Comparison of ENCODE assay signal across 13 cellular contexts in genomic region chr21:45460611-45461368, GRCh38. TPM values are rescaled to one million over a fixed set of nuclear protein-coding genes. Genes with fewer than 3 reads are reported as not detected.
DNase-seq lines count a peak whose midpoint lies in the region; ATAC-seq, FAIRE-seq and TF ChIP-seq lines count a peak whose summit lies in the region.
"Had no signal": no experiment of that assay in that cellular context is flagged by ENCODE, and none has a peak within 500 bp of the region (broad histone marks: within the 10 kb centered on the region; RNA-seq: fewer than 3 reads in every experiment).

No MANE protein-coding gene starts in this region.

- H4K20me1 ChIP-seq in K562 (replicated peaks; ENCODE audit: control insufficient read depth, insufficient read depth, low read length) (peaks cover 48% of the 10 kb centered on the region), HepG2 (ENCODE audit: insufficient read depth, low read length) (no peaks in the 10 kb centered on the region)

- CTCF ChIA-PET in AG04449 (lab: Yijun Ruan, JAX) (interaction anchor here (0.7 to 3.5 kb wide), 10 partner anchors 10 to 360 kb away, joined by 3 to 25 read pairs (median 5); no protein-coding TSS in a partner anchor), K562 (lab: Yijun Ruan, JAX; ENCODE audit: low intra/inter-chr PET ratio) (no interaction called here), HepG2 (lab: Yijun Ruan, JAX; ENCODE audit: low intra/inter-chr PET ratio, low total read pairs) (no interaction called here)

- H3K9ac ChIP-seq in K562 (ENCODE audit: insufficient read depth in 1 of 2, low read depth in 2 of 2, low read length in 2 of 2) (no peak overlapping the region), HepG2 (ENCODE audit: insufficient read depth, low read depth, low read length) (no peak overlapping the region)

- H3K79me2 ChIP-seq in K562 (ENCODE audit: control insufficient read depth, insufficient read depth, low read length) (no peaks in the 10 kb centered on the region), HepG2 (ENCODE audit: insufficient read depth, low read length) (peaks cover 25% of the 10 kb centered on the region)

- no peaks in the 10 kb centered on the region for H3K36me3 ChIP-seq in K562 (ENCODE audit: control insufficient read depth, insufficient read depth, low read length)
- peaks cover 7 to 17% of the 10 kb centered on the region in 2 experiments; a peak in 4 of 5 replicates for H3K36me3 ChIP-seq in HepG2 (replicated peaks in 1 of 2; ENCODE audit: control insufficient read depth in 1 of 2, insufficient read depth in 2 of 2, low read length in 2 of 2)
- H3K36me3 ChIP-seq in transverse colon: no peaks in the 10 kb centered on the region
- H3K36me3 ChIP-seq in right atrium auricular region: no peaks in the 10 kb centered on the region

- ATAC-seq in K562 (no peak), HepG2 (no peak), GM21717 (IDR thresholded peaks at IDR 0.05; ENCODE audit: unreplicated experiment) (no peak)
- ATAC-seq: CD8-positive, alpha-beta T cell; foreskin keratinocyte had no signal

- POLR2A ChIA-PET in AG04449 (lab: Yijun Ruan, JAX): no interaction called here
- POLR2A ChIA-PET in K562 (lab: Yijun Ruan, JAX): interaction anchor here (0.9 to 2.1 kb wide), 3 partner anchors 11 to 171 kb away, joined by 4 to 5 read pairs (median 5); no protein-coding TSS in a partner anchor
- POLR2A ChIA-PET in HepG2 (lab: Yijun Ruan, JAX): interaction anchor here (0.9 to 1.7 kb wide), 4 partner anchors 9 to 65 kb away, joined by 4 to 13 read pairs (median 7); no protein-coding TSS in a partner anchor

- no peak for TF ChIP-seq CTCF in AG04449 (IDR thresholded peaks at IDR 0.05; ENCODE audit: insufficient read depth, low read length, missing control alignments)
- no peak for TF ChIP-seq CTCF in K562 (IDR thresholded peaks at IDR 0.05 in 2 of 3, conservative IDR thresholded peaks at IDR 0.05 in 1 of 3; ENCODE audit: insufficient read depth in 2 of 3, low read depth in 1 of 3, low read length in 3 of 3)
- TF ChIP-seq CTCF in HepG2 (CRISPR knock-in tag; IDR thresholded peaks at IDR 0.05): no peak
- no peak for TF ChIP-seq CTCF in transverse colon (IDR thresholded peaks at IDR 0.05)
- TF ChIP-seq CTCF in right atrium auricular region (IDR thresholded peaks at IDR 0.05): no peak

- no peak overlapping the region for H3K4me2 ChIP-seq in K562 (ENCODE audit: insufficient read depth, low read length)
- H3K4me2 ChIP-seq in HepG2 (ENCODE audit: low read depth, low read length): no peak overlapping the region; the same call in 1 of the 2 replicates

- intact Hi-C loops in K562 (cut with micrococcal nuclease): no loop called here
- intact Hi-C loops in HepG2 (cut with micrococcal nuclease; ENCODE audit: unreplicated experiment): no loop called here
- intact Hi-C loops in transverse colon (cut with DNase I; ENCODE audit: low total_unique reads): no loop called here

- TF ChIP-seq EP300 in K562 (IDR thresholded peaks at IDR 0.05; ENCODE audit: low read length) (0 out of 2 replicates have a peak, but pooled peaks have one; percentile 5), HepG2 (IDR thresholded peaks at IDR 0.05; ENCODE audit: low read depth in 2 of 2, low read length in 2 of 2) (no peak), HepG2 (CRISPR knock-in tag; IDR thresholded peaks at IDR 0.05; ENCODE audit: borderline replicate concordance) (no peak), transverse colon (IDR thresholded peaks at IDR 0.05; ENCODE audit: low read depth) (no peak)

- TF ChIP-seq POLR2A in K562 (conservative IDR thresholded peaks at IDR 0.05): no peak
- TF ChIP-seq POLR2A in HepG2 (IDR thresholded peaks at IDR 0.05; ENCODE audit: insufficient read depth in 1 of 2, low read depth in 2 of 2, low read length in 2 of 2): no peak
- TF ChIP-seq POLR2A in transverse colon (IDR thresholded peaks at IDR 0.05): no peak

- H3K4me1 ChIP-seq in K562 (replicated peaks in 1 of 2; ENCODE audit: control insufficient read depth in 2 of 2, insufficient read depth in 2 of 2, low read length in 2 of 2): peaks cover 0 to 49% of the 10 kb centered on the region in 2 experiments; a peak in 3 of 5 replicates
- peaks cover 58% of the 10 kb centered on the region for H3K4me1 ChIP-seq in HepG2 (ENCODE audit: insufficient read depth, low read length)
- peaks cover 0 to 11% (median 5%) of the 10 kb centered on the region in 4 donors for H3K4me1 ChIP-seq in transverse colon
- H3K4me1 ChIP-seq in right atrium auricular region: peaks cover 0 to 30% of the 10 kb centered on the region in 2 donors
- H3K4me1 ChIP-seq: foreskin keratinocyte had no signal

- DNase-seq in AG04449 (ENCODE audit: low read depth, low spot score) (peak; percentile 52), HT-29 (ENCODE audit: low spot score) (peak; percentile 39), K562 (ENCODE audit: extremely low read depth in 1 of 4, low spot score in 3 of 4) (peak in 1 of 4 experiments; percentile 24), HepG2 (ENCODE audit: low spot score) (peak; percentile 55), transverse colon (no peak), right atrium auricular region (ENCODE audit: low spot score) (no peak)
- DNase-seq in activated naive CD4-positive, alpha-beta T cell treated with anti-CD3 and anti-CD28 coated beads, Interleukin-2, amount 50 U/mL, for 16 hours: no peak
- DNase-seq: activated CD8-positive, alpha-beta memory T cell treated with anti-CD3 and anti-CD28 coated beads, Interleukin-2, amount 50 U/mL, for 4 hours; CD8-positive, alpha-beta T cell; NCI-H1694 had no signal

- 29% methylated on average over 9 of the region's 9 CpGs for WGBS in K562 (ENCODE audit: insufficient coverage, low coverage, missing lambda C conversion rate)
- 81% methylated on average over 9 of the region's 9 CpGs for WGBS in HepG2 (ENCODE audit: low lambda C conversion rate)
- WGBS in transverse colon (ENCODE audit: low coverage in 1 of 2), 2 donors: 52 to 72% methylated on average over 4 to 9 of the region's 9 CpGs

- peaks cover 12 to 28% of the 10 kb centered on the region in 2 experiments; a peak in 4 of 5 replicates for H3K27me3 ChIP-seq in K562 (ENCODE audit: control insufficient read depth in 2 of 2, insufficient read depth in 2 of 2, low read length in 2 of 2)
- H3K27me3 ChIP-seq in HepG2 (ENCODE audit: control insufficient read depth in 1 of 2, insufficient read depth in 2 of 2, low read length in 2 of 2): no peaks in the 10 kb centered on the region
- no peaks in the 10 kb centered on the region for H3K27me3 ChIP-seq in transverse colon
- H3K27me3 ChIP-seq in right atrium auricular region: no peaks in the 10 kb centered on the region
- H3K27me3 ChIP-seq: upper lobe of left lung had no signal

- BruUV-seq in K562 (replicated peaks; lab: Mats Ljungman, UMichigan) (no TSS peak), HepG2 (replicated peaks; lab: Mats Ljungman, UMichigan) (no TSS peak)

- TF ChIP-seq RAD21 in K562 (CRISPR knock-in tag; conservative IDR thresholded peaks at IDR 0.05 in 1 of 2, IDR thresholded peaks at IDR 0.05 in 1 of 2) (no peak), HepG2 (CRISPR knock-in tag; IDR thresholded peaks at IDR 0.05) (no peak)

- no peaks in the 10 kb centered on the region for H3K9me3 ChIP-seq in K562 (replicated peaks; ENCODE audit: control insufficient read depth, insufficient read depth, low read depth, low read length)
- peaks cover 15% of the 10 kb centered on the region for H3K9me3 ChIP-seq in HepG2 (ENCODE audit: low read length)
- H3K9me3 ChIP-seq in transverse colon: peaks cover 0 to 7% of the 10 kb centered on the region in 2 donors
- H3K9me3 ChIP-seq in right atrium auricular region: peaks cover 0 to 20% of the 10 kb centered on the region in 2 donors

- no peak overlapping the region for H2AFZ ChIP-seq in K562 (ENCODE audit: low read depth, low read length)
- no peak overlapping the region for H2AFZ ChIP-seq in HepG2 (ENCODE audit: low read length)

- H3K27ac ChIP-seq in K562 (ENCODE audit: extremely low read depth, low read depth, low read length) (no peak overlapping the region), HepG2 (ENCODE audit: extremely low read length, insufficient read depth, low read length) (peak overlapping the region; percentile 64), transverse colon (no peak overlapping the region), right atrium auricular region (no peak overlapping the region)
- H3K27ac ChIP-seq: foreskin keratinocyte, upper lobe of left lung had no signal

- peak; percentile 79 for FAIRE-seq in K562 (lab: Jason Lieb, UNC)
- no peak for FAIRE-seq in HepG2 (lab: Jason Lieb, UNC)

- in situ Hi-C loops in K562 (cut with MboI) (loop anchor here (5.0 kb wide), 1 partner anchor 352 kb away; no protein-coding TSS in a partner anchor), HepG2 (cut with HindIII; ENCODE audit: extremely low pct_ligation_motif_present, low pct_unique_long_range_greater_than_20kb) (no loop called here), transverse colon (cut with MboI; ENCODE audit: low pct_ligation_motif_present in 1 of 4, low pct_unique_long_range_greater_than_20kb in 1 of 4, low sequenced_read_pairs in 3 of 4) (loop anchor here in 2 of 4 donors (25.0 kb wide), 2 partner anchors 173 to 298 kb away; partner anchors contain the start of gene POFUT2 (in 1 of the 2))

- H3K4me3 ChIP-seq in AG04449 (ENCODE audit: low read depth, low read length) (no peak overlapping the region), K562 (no peak overlapping the region), HepG2 (replicated peaks in 1 of 3; ENCODE audit: insufficient read depth in 1 of 3, low read depth in 2 of 3, low read length in 3 of 3) (no peak overlapping the region), transverse colon (no peak overlapping the region), right atrium auricular region (no peak overlapping the region)
- H3K4me3 ChIP-seq: upper lobe of left lung had no signal

- peaks cover 3% of the 10 kb centered on the region for H3K9me1 ChIP-seq in K562 (ENCODE audit: control insufficient read depth, insufficient read depth, low read length)

RNA-seq across cellular contexts. Expression of gene COL18A1, which starts 55.8 kb away (rescaled TPM):
- total RNA-seq in HT-29 (2014; rRNA removed; shearing (Covaris generic)): 27.7 and 32.2 TPM in 2 replicates
- total RNA-seq in K562 (2011; cell fraction: chromatin; rRNA removed; ENCODE audit: low replicate concordance): 18.2 and 47.1 TPM in 2 replicates
- 42.8 and 53.0 TPM in 2 replicates for total RNA-seq in K562 (2011; cell fraction: nucleolus; rRNA removed)
- total RNA-seq in K562 (2011; cell fraction: nucleoplasm; rRNA removed): 26.1 and 28.1 TPM in 2 replicates
- total RNA-seq in K562 (2014; rRNA removed): 12.0 and 16.1 TPM in 2 replicates
- 0.54 and 1.1 TPM in 2 replicates for total RNA-seq in K562 (2014; rRNA removed; fragmentation: Illumina TruSeq; extraction: Trizol)
- total RNA-seq in K562 (2015; rRNA removed; fragmentation: Illumina TruSeq; extraction: Trizol): 1.6 and 2.3 TPM in 2 replicates
- 16.1 and 16.4 TPM in 2 replicates for total RNA-seq in K562 (2021)
- 4.9 and 16.8 TPM in 2 replicates for polyA plus RNA-seq in K562 (2011; rRNA removed)
- polyA plus RNA-seq in K562 (2011; cell fraction: cytosol; rRNA removed): 23.2 and 39.2 TPM in 2 replicates
- 67.4 and 83.8 TPM in 2 replicates for polyA plus RNA-seq in K562 (2011; cell fraction: nucleus; rRNA removed)
- 6.2 and 11.5 TPM in 2 replicates for polyA plus RNA-seq in K562 (2012)
- polyA plus RNA-seq in K562 (2014; fragmentation: Illumina TruSeq; extraction: Trizol): 2.0 and 5.5 TPM in 2 replicates
- under 1 TPM; 0.14 to 0.25 TPM for polyA plus RNA-seq in K562 (2014; fragmentation: Nextera tagmentation; extraction: Ambion mirVana)
- polyA plus RNA-seq in K562 (2014; rRNA removed): 7.8 and 11.8 TPM in 2 replicates
- polyA minus RNA-seq in K562 (2011; rRNA and poly(A)+ RNA removed): 2.9 and 3.3 TPM in 2 replicates
- 11.5 and 49.2 TPM in 2 replicates for polyA minus RNA-seq in K562 (2011; cell fraction: cytosol; rRNA and poly(A)+ RNA removed)
- polyA minus RNA-seq in K562 (2011; cell fraction: nucleus; rRNA and poly(A)+ RNA removed): 11.6 and 22.0 TPM in 2 replicates
- 21.2 and 102 TPM in 2 replicates for total RNA-seq in HepG2 (2016; rRNA removed; fragmentation: Illumina TruSeq; extraction: Trizol)
- total RNA-seq in HepG2 (2016; cell fraction: cytosol; rRNA removed; fragmentation: Illumina TruSeq; extraction: Trizol; ENCODE audit: low read depth): 5.5 and 5.6 TPM in 2 replicates
- total RNA-seq in HepG2 (2016; cell fraction: insoluble cytoplasmic fraction; rRNA removed; fragmentation: Illumina TruSeq; extraction: Trizol): 18.4 and 106 TPM in 2 replicates
- total RNA-seq in HepG2 (2016; cell fraction: membrane; rRNA removed; fragmentation: Illumina TruSeq; extraction: Trizol): 10.8 and 11.6 TPM in 2 replicates
- 122 and 150 TPM in 2 replicates for total RNA-seq in HepG2 (2016; cell fraction: nucleus; rRNA removed; fragmentation: Illumina TruSeq; extraction: Trizol)
- 79.0 and 128 TPM in 2 replicates for polyA plus RNA-seq in HepG2 (2011; rRNA removed)
- 51.6 and 89.8 TPM in 2 replicates for polyA plus RNA-seq in HepG2 (2011; cell fraction: cytosol; rRNA removed)
- 1,622 and 2,194 TPM in 2 replicates for polyA plus RNA-seq in HepG2 (2011; cell fraction: nucleus; rRNA removed)
- polyA plus RNA-seq in HepG2 (2012): 59.0 and 129 TPM in 2 replicates
- 4.3 and 4.4 TPM in 2 replicates for polyA plus RNA-seq in HepG2 (2016; cell fraction: cytosol; fragmentation: Illumina TruSeq; extraction: Trizol; ENCODE audit: low read depth)
- 20.7 and 26.9 TPM in 2 replicates for polyA plus RNA-seq in HepG2 (2016; cell fraction: insoluble cytoplasmic fraction; fragmentation: Illumina TruSeq; extraction: Trizol; ENCODE audit: low read depth)
- 5.0 and 6.2 TPM in 2 replicates for polyA plus RNA-seq in HepG2 (2016; cell fraction: membrane; fragmentation: Illumina TruSeq; extraction: Trizol; ENCODE audit: low read depth)
- 308 and 331 TPM in 2 replicates for polyA plus RNA-seq in HepG2 (2016; cell fraction: nucleus; fragmentation: Illumina TruSeq; extraction: Trizol; ENCODE audit: insufficient read depth, low read depth)
- polyA minus RNA-seq in HepG2 (2011; rRNA and poly(A)+ RNA removed; ENCODE audit: low replicate concordance): 0.09 and 44.3 TPM in 2 replicates
- polyA minus RNA-seq in HepG2 (2011; cell fraction: cytosol; rRNA and poly(A)+ RNA removed): 36.9 and 37.7 TPM in 2 replicates
- polyA minus RNA-seq in HepG2 (2011; cell fraction: nucleus; rRNA and poly(A)+ RNA removed): 46.7 and 51.1 TPM in 2 replicates
- total RNA-seq in transverse colon: 100 to 1,000 TPM in 1 of 4 donors, 10 to 100 TPM in 3; 19.3 to 121 (median 23.3) TPM
- total RNA-seq in right atrium auricular region: 100 to 1,000 TPM; 117 to 134 TPM

Comparison
In these comparisons a context has a peak if more than half of its experiments do, and no peak if none do; other contexts are left out.
1. DNase-seq: peak in AG04449 (single experiment), HT-29 (single experiment) and HepG2 (single experiment); none in activated naive CD4-positive, alpha-beta T cell treated with anti-CD3 and anti-CD28 coated beads, Interleukin-2, amount 50 U/mL, for 16 hours (single experiment), transverse colon (single experiment) and right atrium auricular region (single experiment).